Comparison of ENCODE assay signal across 34 cellular contexts in the genomic region with DNA sequence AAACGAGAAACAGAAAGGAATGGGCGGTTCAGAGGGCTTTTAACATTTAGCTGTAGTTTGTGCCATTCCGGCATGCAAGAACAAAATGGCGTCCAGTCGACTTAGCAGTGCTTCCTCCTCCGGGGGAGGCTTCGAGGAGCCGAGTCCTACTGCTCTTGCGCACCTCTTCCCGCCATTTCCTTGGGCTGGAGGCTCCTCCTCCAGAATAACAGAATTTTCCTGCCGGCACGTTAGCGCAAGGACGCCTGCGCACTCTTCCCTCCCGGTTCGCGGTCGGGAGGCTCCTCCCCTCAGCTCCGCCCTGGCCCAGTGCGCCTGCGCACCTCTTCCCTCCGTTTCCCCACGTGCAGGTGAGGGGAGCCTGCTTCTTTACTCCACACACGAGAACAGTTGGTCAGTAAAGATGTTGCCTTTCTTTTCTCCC. TPM values are rescaled to one million over a fixed set of nuclear protein-coding genes. Genes with fewer than 3 reads are reported as not detected.
"Had no signal": no experiment of that assay in that cellular context is flagged by ENCODE, and none has a peak within 500 bp of the region (broad histone marks: within the 10 kb centered on the region; RNA-seq: fewer than 3 reads in every experiment).

No MANE protein-coding gene starts in this region.

- H3K36me3 ChIP-seq: adrenal gland, SJCRH30, WERI-Rb-1 had no signal

- H3K27me3 Mint-ChIP-seq: activated T-cell treated with anti-CD3 and anti-CD28 coated beads, Interleukin-2, amount 50 U/mL, for 24 hours had no signal

- H3K27ac Mint-ChIP-seq: activated CD4-positive, alpha-beta memory T cell treated with anti-CD3 and anti-CD28 coated beads, Interleukin-2, amount 10 ng/mL, durations not matched to agents 7 days and 5 days; activated naive CD4-positive, alpha-beta T cell treated with anti-CD3 and anti-CD28 coated beads for 36 hours; activated naive CD4-positive, alpha-beta T cell treated with anti-CD3 and anti-CD28 coated beads, Interleukin-2, amount 50 U/mL, for 72 hours; activated T-cell treated with anti-CD3 and anti-CD28 coated beads, Interleukin-2, amount 50 U/mL, for 24 hours; activated T-helper 1 cell treated with anti-CD3 and anti-CD28 coated beads, Interleukin-12 subunit alpha, Interleukin-12 subunit beta, Interleukin-2, Interleukin-4 antibody, amounts not matched to agents 30 ng/mL and 10 ng/mL and 1 ng/mL, durations not matched to agents 14 hours and 24 hours and 36 hours had no signal

- H3K27ac ChIP-seq: adrenal gland, KMS-11, SJCRH30, SK-N-MC, WERI-Rb-1 had no signal

- H3K9ac ChIP-seq: KMS-11 had no signal

- H3K4me1 Mint-ChIP-seq: activated CD4-positive, alpha-beta memory T cell treated with anti-CD3 and anti-CD28 coated beads, Interleukin-2, amount 10 ng/mL, durations not matched to agents 7 days and 5 days had no signal

- H3K4me3 ChIP-seq: adrenal gland, SJCRH30, SK-N-MC had no signal

- H3K4me1 ChIP-seq: adrenal gland, SJCRH30 had no signal

- H3K27me3 ChIP-seq: adrenal gland, SJCRH30 had no signal

- H3K36me3 Mint-ChIP-seq: activated naive CD4-positive, alpha-beta T cell treated with anti-CD3 and anti-CD28 coated beads, Interleukin-2, amount 50 U/mL, for 72 hours; brain had no signal

- FAIRE-seq: bronchial epithelial cell had no signal

- ATAC-seq: activated naive CD4-positive, alpha-beta T cell treated with anti-CD3 and anti-CD28 coated beads, Interleukin-2, amount 50 U/mL, for 72 hours; Panc1 had no signal

- H3K4me2 ChIP-seq: KMS-11 had no signal

- H3K4me3 Mint-ChIP-seq: activated CD4-positive, alpha-beta memory T cell treated with anti-CD3 and anti-CD28 coated beads, Interleukin-2, amount 10 ng/mL, durations not matched to agents 7 days and 5 days; activated naive CD4-positive, alpha-beta T cell treated with anti-CD3 and anti-CD28 coated beads for 36 hours; activated T-cell treated with anti-CD3 and anti-CD28 coated beads, Interleukin-2, amount 50 U/mL, for 24 hours; activated T-helper 1 cell treated with anti-CD3 and anti-CD28 coated beads, Interleukin-12 subunit alpha, Interleukin-12 subunit beta, Interleukin-2, Interleukin-4 antibody, amounts not matched to agents 30 ng/mL and 10 ng/mL and 1 ng/mL, durations not matched to agents 14 hours and 24 hours and 36 hours; brain had no signal

- DNase-seq: activated CD4-positive, alpha-beta memory T cell treated with anti-CD3 and anti-CD28 coated beads, Interleukin-2, amount 10 ng/mL, durations not matched to agents 7 days and 5 days; activated CD4-positive, alpha-beta T cell treated with anti-CD3 and anti-CD28 coated beads for 1 hour; activated CD4-positive, alpha-beta T cell treated with anti-CD3 and anti-CD28 coated beads for 48 hours; activated CD4-positive, CD25-positive, alpha-beta regulatory T cell; activated gamma-delta T cell treated with Interleukin-2 at 50 U/mL for 16 hours; activated naive CD4-positive, alpha-beta T cell treated with anti-CD3 and anti-CD28 coated beads for 36 hours; activated T-cell treated with anti-CD3 and anti-CD28 coated beads, Interleukin-2, amount 50 U/mL, for 24 hours; central memory CD4-positive, alpha-beta T cell; MM.1S; MV-4-11; NCI-H1092; NCI-H1436 treated with DMSO at 0.1 percent for 48 hours; NCI-H1694 treated with DMSO at 0.1 percent for 48 hours; NCI-H2029; NCI-H345; NCI-H524 treated with DMSO at 0.1 percent for 48 hours; SHP77; SJCRH30; T1000; WERI-Rb-1 had no signal

- H3K9me3 ChIP-seq: adrenal gland, SJCRH30 had no signal

- H3K9me3 Mint-ChIP-seq: activated CD4-positive, alpha-beta memory T cell treated with anti-CD3 and anti-CD28 coated beads, Interleukin-2, amount 10 ng/mL, durations not matched to agents 7 days and 5 days; activated naive CD4-positive, alpha-beta T cell treated with anti-CD3 and anti-CD28 coated beads for 36 hours; activated naive CD4-positive, alpha-beta T cell treated with anti-CD3 and anti-CD28 coated beads, Interleukin-2, amount 50 U/mL, for 72 hours; activated T-cell treated with anti-CD3 and anti-CD28 coated beads, Interleukin-2, amount 50 U/mL, for 24 hours; activated T-helper 1 cell treated with anti-CD3 and anti-CD28 coated beads, Interleukin-12 subunit alpha, Interleukin-12 subunit beta, Interleukin-2, Interleukin-4 antibody, amounts not matched to agents 30 ng/mL and 10 ng/mL and 1 ng/mL, durations not matched to agents 14 hours and 24 hours and 36 hours had no signal

RNA-seq across cellular contexts. Expression of a gene that starts 1.0 kb away (rescaled TPM):
- total RNA-seq: activated CD4-positive, alpha-beta memory T cell treated with anti-CD3 and anti-CD28 coated beads, Interleukin-2, amount 10 ng/mL, durations not matched to agents 7 days and 5 days; activated CD8-positive, alpha-beta memory T cell treated with anti-CD3 and anti-CD28 coated beads for 36 hours; activated naive CD4-positive, alpha-beta T cell treated with anti-CD3 and anti-CD28 coated beads for 36 hours; activated naive CD4-positive, alpha-beta T cell treated with anti-CD3 and anti-CD28 coated beads, Interleukin-2, amount 50 U/mL, for 72 hours; activated T-helper 1 cell treated with anti-CD3 and anti-CD28 coated beads, Interleukin-12 subunit alpha, Interleukin-12 subunit beta, Interleukin-2, Interleukin-4 antibody, amounts not matched to agents 30 ng/mL and 10 ng/mL and 1 ng/mL, durations not matched to agents 14 hours and 24 hours and 36 hours; adrenal gland; bronchial epithelial cell; LHCN-M2; NCI-H460; RPMI7951; SJCRH30; T-helper 1 cell treated with Interleukin-12 subunit alpha and Interleukin-12 subunit beta and Interleukin-4 antibody, amounts not matched to agents 30 ng/mL and 1 ng/mL, for 36 hours; T-helper 2 cell treated with Interferon-gamma antibody and Interleukin-4, amounts not matched to agents 100 ng/mL and 5 ng/mL, for 36 hours had no signal
- polyA plus RNA-seq: adrenal gland had no signal
